Comparison of ENCODE assay signal across 10 cellular contexts in the genomic region with DNA sequence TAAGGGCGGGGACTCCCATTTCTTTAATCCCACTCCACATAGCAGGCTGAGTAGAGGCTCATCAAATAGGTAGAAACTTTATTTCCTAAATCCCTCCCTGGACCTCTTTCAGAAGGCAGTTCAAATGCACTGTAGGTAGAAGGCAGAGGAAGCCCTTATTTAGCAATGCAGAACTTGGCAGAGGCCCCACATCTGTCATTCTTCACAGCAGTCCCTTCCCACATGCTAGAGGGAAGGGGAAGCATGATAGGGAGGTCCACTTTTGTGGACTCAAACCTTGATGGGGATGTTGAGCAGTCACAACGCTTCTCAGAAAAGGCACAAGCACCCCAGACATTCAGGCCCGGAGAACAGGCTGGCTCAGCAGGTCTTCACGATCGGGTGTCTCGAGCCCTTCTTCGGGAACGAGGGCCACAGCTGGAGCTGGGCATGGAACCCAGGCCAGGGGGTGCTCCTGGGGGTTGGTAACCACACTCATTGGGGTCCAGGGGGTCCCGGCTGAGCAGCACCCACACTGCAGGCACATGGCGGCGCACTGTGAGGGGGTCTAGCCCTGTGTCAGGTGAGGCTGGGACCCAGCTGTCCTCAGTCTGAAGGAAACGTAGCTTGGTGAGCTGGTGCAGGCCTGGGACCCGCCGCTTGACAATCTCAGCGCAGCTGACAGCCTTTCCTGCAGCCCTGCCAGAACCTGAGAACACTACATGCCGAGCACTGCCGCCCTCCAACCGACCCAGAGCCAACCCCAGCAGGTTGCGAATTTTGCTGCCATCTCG. TPM values are rescaled to one million over a fixed set of nuclear protein-coding genes. Genes with fewer than 3 reads are reported as not detected.
DNase-seq lines count a peak whose midpoint lies in the region; ATAC-seq and TF ChIP-seq lines count a peak whose summit lies in the region.
"Had no signal": no experiment of that assay in that cellular context is flagged by ENCODE, and none has a peak within 500 bp of the region (broad histone marks: within the 10 kb centered on the region; RNA-seq: fewer than 3 reads in every experiment).

No MANE protein-coding gene starts in this region.

- no peak for TF ChIP-seq CTCF in BE2C (IDR thresholded peaks at IDR 0.05; ENCODE audit: low read depth, low read length)
- TF ChIP-seq CTCF in brain microvascular endothelial cell (IDR thresholded peaks at IDR 0.05; ENCODE audit: low read depth, low read length, missing control alignments): no peak
- TF ChIP-seq CTCF in mesothelial cell of epicardium (IDR thresholded peaks at IDR 0.05; ENCODE audit: unreplicated experiment): no peak

- no peaks in the 10 kb centered on the region for H3K27me3 ChIP-seq in BE2C
- peaks cover under 1% of the 10 kb centered on the region for H3K27me3 ChIP-seq in brain microvascular endothelial cell (replicated peaks)
- H3K27me3 ChIP-seq: left lung had no signal

- ATAC-seq in HG02623 (IDR thresholded peaks at IDR 0.05; ENCODE audit: unreplicated experiment) (no peak), HG02678 (IDR thresholded peaks at IDR 0.05; ENCODE audit: unreplicated experiment) (no peak)

- peaks cover 2% of the 10 kb centered on the region for H3K36me3 Mint-ChIP-seq in mesothelial cell of epicardium

- H3K4me3 Mint-ChIP-seq in mesothelial cell of epicardium: peak overlapping the region; percentile 75

- H3K9me3 Mint-ChIP-seq in mesothelial cell of epicardium: no peaks in the 10 kb centered on the region

- H3K4me3 ChIP-seq in BE2C (ENCODE audit: low read depth, low read length) (peak overlapping the region; percentile 88), brain microvascular endothelial cell (ENCODE audit: low read depth, low read length) (peak overlapping the region; percentile 83)

- H3K36me3 ChIP-seq in BE2C: no peaks in the 10 kb centered on the region
- H3K36me3 ChIP-seq in brain microvascular endothelial cell (replicated peaks): peaks cover 10% of the 10 kb centered on the region

- DNase-seq in BE2C (no peak), KBM-7 (peak; percentile 51), brain microvascular endothelial cell (no peak), mesothelial cell of epicardium (ENCODE audit: low spot score in 2 of 2, unreplicated experiment in 2 of 2) (no peak), NCI-H2029 treated with DMSO at 0.1 percent for 48 hours (lab: John Stamatoyannopoulos, UW) (no peak), putamen (ENCODE audit: low spot score) (no peak)

- in situ Hi-C loops in KBM-7 (cut with MboI; ENCODE audit: low pct_unique_long_range_greater_than_20kb, low sequenced_read_pairs) (no loop called here), brain microvascular endothelial cell (cut with HindIII; ENCODE audit: low pct_ligation_motif_present, low sequenced_read_pairs) (no loop called here)

- no peaks in the 10 kb centered on the region for H3K9me3 ChIP-seq in BE2C
- H3K9me3 ChIP-seq: left lung had no signal

- H3K27me3 Mint-ChIP-seq in mesothelial cell of epicardium (ENCODE audit: low read depth): no peaks in the 10 kb centered on the region

- no peak overlapping the region for H3K27ac Mint-ChIP-seq in mesothelial cell of epicardium

- H3K4me1 ChIP-seq in BE2C: no peaks in the 10 kb centered on the region; the same call in 1 of the 2 replicates

- H3K4me1 Mint-ChIP-seq in mesothelial cell of epicardium: peaks cover 25% of the 10 kb centered on the region

- no peak overlapping the region for H3K27ac ChIP-seq in brain microvascular endothelial cell

RNA-seq across cellular contexts. Expression of a gene that starts 1.3 kb away (rescaled TPM):
- 78.3 TPM for polyA plus RNA-seq in BE2C (2012; ENCODE audit: insufficient read depth, insufficient read length, low read depth)
- total RNA-seq in mesothelial cell of epicardium: 20.2 to 24.6 TPM (median 24.5 TPM) in 3 replicates

RNA-seq across cellular contexts. Expression of a gene that starts 9.7 kb away (rescaled TPM):
- 154 TPM for polyA plus RNA-seq in BE2C (2012; ENCODE audit: insufficient read depth, insufficient read length, low read depth)
- total RNA-seq in mesothelial cell of epicardium: 76.7 to 80.1 TPM (median 77.1 TPM) in 3 replicates

RNA-seq across cellular contexts. Expression of a gene that starts 18.2 kb away (rescaled TPM):
- not detected for polyA plus RNA-seq in BE2C (2012; ENCODE audit: insufficient read depth, insufficient read length, low read depth)
- total RNA-seq in mesothelial cell of epicardium: 0.42 to 0.80 TPM in 2 of 3 replicates, not detected in the other
- total RNA-seq: left lung, subcutaneous adipose tissue had no signal

RNA-seq across cellular contexts. Expression of a gene that starts 21.1 kb away (rescaled TPM):
- 110 TPM for polyA plus RNA-seq in BE2C (2012; ENCODE audit: insufficient read depth, insufficient read length, low read depth)
- total RNA-seq in mesothelial cell of epicardium: 25.9 to 28.9 TPM (median 27.0 TPM) in 3 replicates

RNA-seq across cellular contexts. Expression of a gene that starts 27.0 kb away (rescaled TPM):
- polyA plus RNA-seq in BE2C (2012; ENCODE audit: insufficient read depth, insufficient read length, low read depth): 226 TPM
- 58.8 to 61.6 TPM (median 59.9 TPM) in 3 replicates for total RNA-seq in mesothelial cell of epicardium
